ENCODE assay signal across 16 cellular contexts in genomic region chr20:63034511-63035283, GRCh38. TPM values are rescaled to one million over a fixed set of nuclear protein-coding genes. Genes with fewer than 3 reads are reported as not detected.
"Had no signal": no experiment of that assay in that cellular context is flagged by ENCODE, and none has a peak within 500 bp of the region (broad histone marks: within the 10 kb centered on the region; RNA-seq: fewer than 3 reads in every experiment).

No MANE protein-coding gene starts in this region.

RNA-seq across cellular contexts. Expression of gene BHLHE23, which starts 27.9 kb away (rescaled TPM):
- total RNA-seq: esophagus muscularis mucosa, fibroblast of villous mesenchyme, gastrocnemius medialis, left cardiac atrium, mucosa of gallbladder, myocyte, natural killer cell, omental fat pad, psoas muscle, right lobe of liver, skeletal muscle tissue, subcutaneous adipose tissue, tibial nerve, ureter had no signal
- polyA plus RNA-seq: immature natural killer cell, keratinocyte, psoas muscle had no signal
